Comparison of ENCODE assay signal across 8 cellular contexts in the genomic region with DNA sequence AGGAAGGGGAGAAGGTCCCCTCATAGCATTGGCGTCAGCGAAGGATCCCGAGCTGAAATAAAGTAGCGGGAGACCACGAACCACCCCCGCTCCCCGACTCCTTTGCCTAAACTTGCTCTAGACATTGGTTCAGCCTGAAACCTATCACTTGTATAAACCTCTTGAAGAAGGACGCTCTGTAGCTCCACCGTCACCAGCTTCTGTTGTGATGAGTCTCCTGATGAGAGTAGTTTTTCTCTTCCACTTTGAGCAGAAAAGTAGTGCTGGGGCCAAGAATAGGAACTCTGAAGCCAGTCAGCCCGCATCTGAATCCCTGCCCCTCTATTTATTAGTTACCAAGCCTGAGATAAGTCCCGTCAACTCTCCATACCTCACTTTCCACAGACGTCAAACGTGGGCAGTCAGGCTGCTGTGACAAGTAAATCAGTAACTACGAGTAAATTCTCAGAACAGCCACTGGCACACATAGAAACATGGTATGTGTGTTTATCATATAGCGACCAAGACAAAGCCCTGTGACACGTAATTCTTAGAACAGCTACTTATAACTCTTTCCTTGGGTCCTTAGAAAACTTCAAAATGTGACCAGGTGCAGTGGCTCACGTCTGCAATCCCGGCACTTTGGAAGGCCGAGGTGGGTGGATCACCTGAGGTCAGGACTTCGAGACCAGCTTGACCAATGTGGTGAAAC.
A peak's percentile ranks its signal among the peaks of the same experiment; 100 is the strongest.
DNase-seq lines count a peak whose midpoint lies in the region; ATAC-seq and TF ChIP-seq lines count a peak whose summit lies in the region.

No MANE protein-coding gene starts in this region.

- no peak overlapping the region for H3K27ac ChIP-seq in coronary artery

- no peak overlapping the region for H3K4me3 ChIP-seq in coronary artery

- H3K4me1 Mint-ChIP-seq in central memory CD8-positive, alpha-beta T cell = peaks cover 35% of the 10 kb centered on the region

- ATAC-seq in GM18505 (IDR thresholded peaks at IDR 0.05; ENCODE audit: unreplicated experiment) (peak; percentile 71), GM21423 (IDR thresholded peaks at IDR 0.05; ENCODE audit: unreplicated experiment) (peak; percentile 88), HG03439 (IDR thresholded peaks at IDR 0.05; ENCODE audit: unreplicated experiment) (peak; percentile 84)
- ATAC-seq in central memory CD8-positive, alpha-beta T cell (replicated peaks; ENCODE audit: extremely low read depth, poor library complexity, severe bottlenecking) = peak; percentile 64

- no peak for TF ChIP-seq CTCF in coronary artery (IDR thresholded peaks at IDR 0.05)

- no peak for DNase-seq in central memory CD8-positive, alpha-beta T cell (ENCODE audit: low spot score in 2 of 2)
- DNase-seq in hepatic stellate cell (ENCODE audit: low spot score) (no peak), coronary artery (ENCODE audit: low spot score) (no peak), NCI-H1930 (lab: John Stamatoyannopoulos, UW) (no peak), kidney glomerular epithelial cell (lab: John Stamatoyannopoulos, UW) (no peak)

- TF ChIP-seq POLR2A in GM18505 (IDR thresholded peaks at IDR 0.05; ENCODE audit: borderline replicate concordance, extremely low read depth, insufficient read depth, insufficient read length) = no peak

- peaks cover 3% of the 10 kb centered on the region for H3K36me3 Mint-ChIP-seq in central memory CD8-positive, alpha-beta T cell (ENCODE audit: insufficient read depth)

- peak overlapping the region; percentile 64 for H3K4me3 Mint-ChIP-seq in central memory CD8-positive, alpha-beta T cell

- no peaks in the 10 kb centered on the region for H3K27me3 Mint-ChIP-seq in central memory CD8-positive, alpha-beta T cell

- peak overlapping the region; percentile 49 for H3K27ac Mint-ChIP-seq in central memory CD8-positive, alpha-beta T cell (ENCODE audit: low read depth)

- peaks cover 1% of the 10 kb centered on the region for H3K9me3 Mint-ChIP-seq in central memory CD8-positive, alpha-beta T cell
